In the genomic region with DNA sequence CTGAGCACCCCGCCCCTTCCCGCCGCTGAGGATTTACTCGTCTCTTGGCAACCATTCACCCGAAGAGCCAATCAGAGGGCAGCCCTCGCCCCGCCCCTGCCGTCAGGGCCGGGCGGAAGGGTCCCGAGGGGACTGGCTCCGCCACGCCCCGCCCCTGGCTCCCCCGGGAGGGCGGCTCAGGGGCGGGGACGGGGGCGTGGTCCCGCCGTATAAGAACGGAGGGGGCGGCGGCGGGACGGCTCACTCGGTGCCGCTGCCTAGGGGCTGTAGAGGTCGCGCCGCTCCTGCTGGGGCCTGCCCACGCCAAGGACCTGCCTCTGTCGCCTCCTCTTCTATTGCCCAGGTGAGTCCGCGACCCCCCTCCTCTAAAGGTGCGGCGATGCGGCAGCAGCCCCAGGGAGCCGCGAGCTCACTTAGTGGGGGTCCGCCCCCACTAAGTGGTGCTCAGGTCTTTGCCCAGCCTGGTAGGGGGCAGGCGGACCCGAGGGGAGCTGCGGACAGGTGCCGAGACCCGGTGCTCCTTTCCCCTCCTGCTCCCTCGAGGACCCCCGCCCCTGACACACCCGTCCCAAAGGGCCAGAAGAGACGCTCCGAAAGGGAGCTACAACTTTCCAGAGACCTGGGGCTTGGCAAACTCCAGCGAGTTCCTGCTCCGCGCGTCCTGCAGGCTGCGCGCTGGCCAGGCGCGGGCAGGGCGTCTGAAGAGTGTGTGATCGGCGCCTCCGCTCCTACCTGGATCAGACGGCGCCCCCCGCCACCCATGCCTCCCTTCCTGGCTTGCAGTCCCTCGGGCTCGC, we compare ENCODE assay signal across 1 cellular context.
TF ChIP-seq lines count a peak whose summit lies in the region.

A gene (plus strand): TSS at position 238 of the 797 bp plus-strand sequence. CDS start 16,821 bp downstream, outside the sequence.

TF ChIP-seq in GM12878, 131 proteins besides CTCF, POLR2A, EP300 and RAD21 (continued from another document):
- TF ChIP-seq, protein P1, sequence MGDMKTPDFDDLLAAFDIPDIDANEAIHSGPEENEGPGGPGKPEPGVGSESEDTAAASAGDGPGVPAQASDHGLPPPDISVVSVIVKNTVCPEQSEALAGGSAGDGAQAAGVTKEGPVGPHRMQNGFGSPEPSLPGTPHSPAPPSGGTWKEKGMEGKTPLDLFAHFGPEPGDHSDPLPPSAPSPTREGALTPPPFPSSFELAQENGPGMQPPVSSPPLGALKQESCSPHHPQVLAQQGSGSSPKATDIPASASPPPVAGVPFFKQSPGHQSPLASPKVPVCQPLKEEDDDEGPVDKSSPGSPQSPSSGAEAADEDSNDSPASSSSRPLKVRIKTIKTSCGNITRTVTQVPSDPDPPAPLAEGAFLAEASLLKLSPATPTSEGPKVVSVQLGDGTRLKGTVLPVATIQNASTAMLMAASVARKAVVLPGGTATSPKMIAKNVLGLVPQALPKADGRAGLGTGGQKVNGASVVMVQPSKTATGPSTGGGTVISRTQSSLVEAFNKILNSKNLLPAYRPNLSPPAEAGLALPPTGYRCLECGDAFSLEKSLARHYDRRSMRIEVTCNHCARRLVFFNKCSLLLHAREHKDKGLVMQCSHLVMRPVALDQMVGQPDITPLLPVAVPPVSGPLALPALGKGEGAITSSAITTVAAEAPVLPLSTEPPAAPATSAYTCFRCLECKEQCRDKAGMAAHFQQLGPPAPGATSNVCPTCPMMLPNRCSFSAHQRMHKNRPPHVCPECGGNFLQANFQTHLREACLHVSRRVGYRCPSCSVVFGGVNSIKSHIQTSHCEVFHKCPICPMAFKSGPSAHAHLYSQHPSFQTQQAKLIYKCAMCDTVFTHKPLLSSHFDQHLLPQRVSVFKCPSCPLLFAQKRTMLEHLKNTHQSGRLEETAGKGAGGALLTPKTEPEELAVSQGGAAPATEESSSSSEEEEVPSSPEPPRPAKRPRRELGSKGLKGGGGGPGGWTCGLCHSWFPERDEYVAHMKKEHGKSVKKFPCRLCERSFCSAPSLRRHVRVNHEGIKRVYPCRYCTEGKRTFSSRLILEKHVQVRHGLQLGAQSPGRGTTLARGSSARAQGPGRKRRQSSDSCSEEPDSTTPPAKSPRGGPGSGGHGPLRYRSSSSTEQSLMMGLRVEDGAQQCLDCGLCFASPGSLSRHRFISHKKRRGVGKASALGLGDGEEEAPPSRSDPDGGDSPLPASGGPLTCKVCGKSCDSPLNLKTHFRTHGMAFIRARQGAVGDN (IDR thresholded peaks at IDR 0.05) = no peak
- TF ChIP-seq POU2F2 (IDR thresholded peaks at IDR 0.05; ENCODE audit: borderline replicate concordance, low read depth, low read length) = no peak
- no peak for TF ChIP-seq MTA3 (IDR thresholded peaks at IDR 0.05; ENCODE audit: borderline replicate concordance, low read length)
- TF ChIP-seq TBL1XR1 (IDR thresholded peaks at IDR 0.05; ENCODE audit: low read depth, low read length) = no peak
- TF ChIP-seq, protein P2, sequence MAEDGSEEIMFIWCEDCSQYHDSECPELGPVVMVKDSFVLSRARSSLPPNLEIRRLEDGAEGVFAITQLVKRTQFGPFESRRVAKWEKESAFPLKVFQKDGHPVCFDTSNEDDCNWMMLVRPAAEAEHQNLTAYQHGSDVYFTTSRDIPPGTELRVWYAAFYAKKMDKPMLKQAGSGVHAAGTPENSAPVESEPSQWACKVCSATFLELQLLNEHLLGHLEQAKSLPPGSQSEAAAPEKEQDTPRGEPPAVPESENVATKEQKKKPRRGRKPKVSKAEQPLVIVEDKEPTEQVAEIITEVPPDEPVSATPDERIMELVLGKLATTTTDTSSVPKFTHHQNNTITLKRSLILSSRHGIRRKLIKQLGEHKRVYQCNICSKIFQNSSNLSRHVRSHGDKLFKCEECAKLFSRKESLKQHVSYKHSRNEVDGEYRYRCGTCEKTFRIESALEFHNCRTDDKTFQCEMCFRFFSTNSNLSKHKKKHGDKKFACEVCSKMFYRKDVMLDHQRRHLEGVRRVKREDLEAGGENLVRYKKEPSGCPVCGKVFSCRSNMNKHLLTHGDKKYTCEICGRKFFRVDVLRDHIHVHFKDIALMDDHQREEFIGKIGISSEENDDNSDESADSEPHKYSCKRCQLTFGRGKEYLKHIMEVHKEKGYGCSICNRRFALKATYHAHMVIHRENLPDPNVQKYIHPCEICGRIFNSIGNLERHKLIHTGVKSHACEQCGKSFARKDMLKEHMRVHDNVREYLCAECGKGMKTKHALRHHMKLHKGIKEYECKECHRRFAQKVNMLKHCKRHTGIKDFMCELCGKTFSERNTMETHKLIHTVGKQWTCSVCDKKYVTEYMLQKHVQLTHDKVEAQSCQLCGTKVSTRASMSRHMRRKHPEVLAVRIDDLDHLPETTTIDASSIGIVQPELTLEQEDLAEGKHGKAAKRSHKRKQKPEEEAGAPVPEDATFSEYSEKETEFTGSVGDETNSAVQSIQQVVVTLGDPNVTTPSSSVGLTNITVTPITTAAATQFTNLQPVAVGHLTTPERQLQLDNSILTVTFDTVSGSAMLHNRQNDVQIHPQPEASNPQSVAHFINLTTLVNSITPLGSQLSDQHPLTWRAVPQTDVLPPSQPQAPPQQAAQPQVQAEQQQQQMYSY (CRISPR knock-in tag; IDR thresholded peaks at IDR 0.05) = no peak
- no peak for TF ChIP-seq PAX8 (IDR thresholded peaks at IDR 0.05)
- TF ChIP-seq SUZ12 (IDR thresholded peaks at IDR 0.05; ENCODE audit: unreplicated experiment) = no peak
- TF ChIP-seq CHD2 (IDR thresholded peaks at IDR 0.05; ENCODE audit: borderline replicate concordance, low read depth, low read length) = peak; percentile 8; the same call in 1 of the 2 replicates
- TF ChIP-seq, protein P3, sequence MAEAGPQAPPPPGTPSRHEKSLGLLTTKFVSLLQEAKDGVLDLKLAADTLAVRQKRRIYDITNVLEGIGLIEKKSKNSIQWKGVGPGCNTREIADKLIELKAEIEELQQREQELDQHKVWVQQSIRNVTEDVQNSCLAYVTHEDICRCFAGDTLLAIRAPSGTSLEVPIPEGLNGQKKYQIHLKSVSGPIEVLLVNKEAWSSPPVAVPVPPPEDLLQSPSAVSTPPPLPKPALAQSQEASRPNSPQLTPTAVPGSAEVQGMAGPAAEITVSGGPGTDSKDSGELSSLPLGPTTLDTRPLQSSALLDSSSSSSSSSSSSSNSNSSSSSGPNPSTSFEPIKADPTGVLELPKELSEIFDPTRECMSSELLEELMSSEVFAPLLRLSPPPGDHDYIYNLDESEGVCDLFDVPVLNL (IDR thresholded peaks at IDR 0.05; ENCODE audit: low read depth, low read length) = 0 out of 2 replicates have a peak, but pooled peaks have one; percentile 46
- TF ChIP-seq EZH2 (IDR thresholded peaks at IDR 0.05; ENCODE audit: borderline replicate concordance, control insufficient read depth, low read depth, low read length) = no peak
- TF ChIP-seq SREBF1 (IDR thresholded peaks at IDR 0.05; ENCODE audit: low read length) = no peak
- no peak for TF ChIP-seq CREB1 (IDR thresholded peaks at IDR 0.05; ENCODE audit: low read depth)
- peak; percentile 73; the same call in 1 of the 2 replicates for TF ChIP-seq TAF1 (IDR thresholded peaks at IDR 0.05; ENCODE audit: borderline replicate concordance, low read depth, low read length)
- TF ChIP-seq, protein P4, sequence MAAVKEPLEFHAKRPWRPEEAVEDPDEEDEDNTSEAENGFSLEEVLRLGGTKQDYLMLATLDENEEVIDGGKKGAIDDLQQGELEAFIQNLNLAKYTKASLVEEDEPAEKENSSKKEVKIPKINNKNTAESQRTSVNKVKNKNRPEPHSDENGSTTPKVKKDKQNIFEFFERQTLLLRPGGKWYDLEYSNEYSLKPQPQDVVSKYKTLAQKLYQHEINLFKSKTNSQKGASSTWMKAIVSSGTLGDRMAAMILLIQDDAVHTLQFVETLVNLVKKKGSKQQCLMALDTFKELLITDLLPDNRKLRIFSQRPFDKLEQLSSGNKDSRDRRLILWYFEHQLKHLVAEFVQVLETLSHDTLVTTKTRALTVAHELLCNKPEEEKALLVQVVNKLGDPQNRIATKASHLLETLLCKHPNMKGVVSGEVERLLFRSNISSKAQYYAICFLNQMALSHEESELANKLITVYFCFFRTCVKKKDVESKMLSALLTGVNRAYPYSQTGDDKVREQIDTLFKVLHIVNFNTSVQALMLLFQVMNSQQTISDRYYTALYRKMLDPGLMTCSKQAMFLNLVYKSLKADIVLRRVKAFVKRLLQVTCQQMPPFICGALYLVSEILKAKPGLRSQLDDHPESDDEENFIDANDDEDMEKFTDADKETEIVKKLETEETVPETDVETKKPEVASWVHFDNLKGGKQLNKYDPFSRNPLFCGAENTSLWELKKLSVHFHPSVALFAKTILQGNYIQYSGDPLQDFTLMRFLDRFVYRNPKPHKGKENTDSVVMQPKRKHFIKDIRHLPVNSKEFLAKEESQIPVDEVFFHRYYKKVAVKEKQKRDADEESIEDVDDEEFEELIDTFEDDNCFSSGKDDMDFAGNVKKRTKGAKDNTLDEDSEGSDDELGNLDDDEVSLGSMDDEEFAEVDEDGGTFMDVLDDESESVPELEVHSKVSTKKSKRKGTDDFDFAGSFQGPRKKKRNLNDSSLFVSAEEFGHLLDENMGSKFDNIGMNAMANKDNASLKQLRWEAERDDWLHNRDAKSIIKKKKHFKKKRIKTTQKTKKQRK (IDR thresholded peaks at IDR 0.05; ENCODE audit: low read depth, low read length) = no peak
- TF ChIP-seq RB1 (IDR thresholded peaks at IDR 0.05; ENCODE audit: borderline replicate concordance) = no peak
- no peak for TF ChIP-seq FOXK2 (IDR thresholded peaks at IDR 0.05)
- TF ChIP-seq SREBF2 (IDR thresholded peaks at IDR 0.05; ENCODE audit: low read length) = no peak
- TF ChIP-seq, protein P5, sequence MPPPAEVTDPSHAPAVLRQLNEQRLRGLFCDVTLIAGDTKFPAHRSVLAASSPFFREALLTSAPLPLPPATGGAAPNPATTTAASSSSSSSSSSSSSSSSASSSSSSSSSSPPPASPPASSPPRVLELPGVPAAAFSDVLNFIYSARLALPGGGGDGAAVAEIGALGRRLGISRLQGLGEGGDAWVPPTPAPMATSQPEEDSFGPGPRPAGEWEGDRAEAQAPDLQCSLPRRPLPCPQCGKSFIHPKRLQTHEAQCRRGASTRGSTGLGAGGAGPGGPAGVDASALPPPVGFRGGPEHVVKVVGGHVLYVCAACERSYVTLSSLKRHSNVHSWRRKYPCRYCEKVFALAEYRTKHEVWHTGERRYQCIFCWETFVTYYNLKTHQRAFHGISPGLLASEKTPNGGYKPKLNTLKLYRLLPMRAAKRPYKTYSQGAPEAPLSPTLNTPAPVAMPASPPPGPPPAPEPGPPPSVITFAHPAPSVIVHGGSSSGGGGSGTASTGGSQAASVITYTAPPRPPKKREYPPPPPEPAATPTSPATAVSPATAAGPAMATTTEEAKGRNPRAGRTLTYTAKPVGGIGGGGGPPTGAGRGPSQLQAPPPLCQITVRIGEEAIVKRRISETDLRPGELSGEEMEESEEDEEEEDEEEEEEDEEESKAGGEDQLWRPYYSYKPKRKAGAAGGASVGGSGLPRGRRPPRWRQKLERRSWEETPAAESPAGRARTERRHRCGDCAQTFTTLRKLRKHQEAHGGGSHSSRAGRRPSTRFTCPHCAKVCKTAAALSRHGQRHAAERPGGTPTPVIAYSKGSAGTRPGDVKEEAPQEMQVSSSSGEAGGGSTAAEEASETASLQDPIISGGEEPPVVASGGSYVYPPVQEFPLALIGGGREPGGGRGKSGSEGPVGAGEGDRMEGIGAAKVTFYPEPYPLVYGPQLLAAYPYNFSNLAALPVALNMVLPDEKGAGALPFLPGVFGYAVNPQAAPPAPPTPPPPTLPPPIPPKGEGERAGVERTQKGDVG (CRISPR knock-in tag; IDR thresholded peaks at IDR 0.05) = no peak
- 0 out of 4 replicates have a peak, but pooled peaks of 1 of the 2 experiments have one; percentile 11 for TF ChIP-seq BHLHE40 (IDR thresholded peaks at IDR 0.05; ENCODE audit: borderline replicate concordance in 1 of 2, low read depth in 2 of 2, low read length in 1 of 2)
- TF ChIP-seq HDAC2 (IDR thresholded peaks at IDR 0.05) = no peak
- TF ChIP-seq ZNF207 (IDR thresholded peaks at IDR 0.05; ENCODE audit: borderline replicate concordance) = no peak
- peak; percentile 85 for TF ChIP-seq BMI1 (IDR thresholded peaks at IDR 0.05; ENCODE audit: borderline replicate concordance)
